In genomic region chr16:81035398-81035974, GRCh38 we compare ENCODE assay signal across 8 cellular contexts. TPM values are rescaled to one million over a fixed set of nuclear protein-coding genes. Genes with fewer than 3 reads are reported as not detected.
DNase-seq lines count a peak whose midpoint lies in the region; ATAC-seq, FAIRE-seq and TF ChIP-seq lines count a peak whose summit lies in the region.

Gene ATMIN (plus strand): TSS chr16:81035842. CDS start chr16:81035871, 29 bp downstream.

- ATAC-seq in HG02870 (IDR thresholded peaks at IDR 0.05; ENCODE audit: unreplicated experiment), result peak; percentile 78

- in situ Hi-C loops in astrocyte of the cerebellum (cut with HindIII; ENCODE audit: low sequenced_read_pairs), result loop anchor here (25.0 kb wide), 2 partner anchors 302 to 702 kb away; no protein-coding TSS in a partner anchor

- DNase-seq in GM12892 (ENCODE audit: insufficient read length) (peak; percentile 93), NCI-H187 (lab: John Stamatoyannopoulos, UW) (peak; percentile 65 to 71), T-helper 9 cell (peak; percentile 90), astrocyte of the cerebellum (ENCODE audit: low read depth) (peak; percentile 43), hippocampal formation (lab: John Stamatoyannopoulos, UW) (peak; percentile 65 to 75), retina (peak; percentile 91), OCI-M2 (lab: John Stamatoyannopoulos, UW; ENCODE audit: unreplicated experiment) (no peak)

- FAIRE-seq in GM12892 (lab: Jason Lieb, UNC), result peak; percentile 83

- peak within 1 kb of the TSS; percentile 66 for H3K4me3 ChIP-seq in astrocyte of the cerebellum (ENCODE audit: low read depth, low read length)

- peak; percentile 63; the same call in 1 of the 2 replicates for TF ChIP-seq POLR2A in GM12892 (IDR thresholded peaks at IDR 0.05; ENCODE audit: low read depth, low read length)

- peak; percentile 96 for TF ChIP-seq CTCF in astrocyte of the cerebellum (IDR thresholded peaks at IDR 0.05; ENCODE audit: low read depth, low read length, missing control alignments)

RNA-seq across cellular contexts. Expression of gene ATMIN, which starts in this region (rescaled TPM):
- 18.7 TPM for polyA plus RNA-seq in GM12892 (2012; ENCODE audit: missing spikeins)
